In the genomic region with DNA sequence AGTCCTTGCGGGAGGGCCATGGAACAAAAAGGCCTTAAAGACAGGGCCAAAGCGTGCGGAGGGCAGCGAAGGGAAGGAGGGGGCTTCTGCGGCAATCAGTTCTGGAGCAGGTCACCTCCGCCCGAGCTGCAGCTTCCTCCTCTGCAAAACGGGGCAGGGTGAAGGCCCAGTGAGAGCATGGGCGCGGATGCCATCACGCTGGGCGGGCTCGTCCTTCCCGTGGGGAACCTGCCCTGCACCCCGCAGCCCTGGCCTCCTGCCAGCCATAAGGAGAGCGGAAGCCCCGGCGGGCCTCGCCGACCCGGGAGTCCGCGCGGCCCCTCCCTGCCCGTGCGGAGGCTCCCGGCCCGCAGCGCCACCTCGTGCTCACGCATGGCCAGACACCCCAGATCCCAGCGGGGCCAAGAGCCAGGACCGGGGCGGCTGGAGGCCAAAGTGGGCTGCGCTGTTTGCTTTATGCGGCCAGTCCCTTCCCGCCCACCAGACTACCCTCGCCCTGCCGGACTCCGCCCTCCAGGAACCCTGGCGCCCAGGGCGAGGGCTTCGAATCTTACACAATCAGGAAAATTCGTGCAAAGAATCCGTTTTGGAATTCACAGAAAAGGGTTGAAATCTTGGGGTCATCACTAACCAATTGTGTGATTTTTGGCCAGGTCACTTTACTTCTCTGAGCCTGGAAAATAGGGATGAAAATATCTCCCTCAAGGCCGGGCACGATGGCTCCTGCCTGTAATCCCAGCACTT, we compare ENCODE assay signal across 7 cellular contexts. TPM values are rescaled to one million over a fixed set of nuclear protein-coding genes. Genes with fewer than 3 reads are reported as not detected.
DNase-seq lines count a peak whose midpoint lies in the region; ATAC-seq and TF ChIP-seq lines count a peak whose summit lies in the region.

No MANE protein-coding gene starts in this region.

- H3K4me3 ChIP-seq in epithelial cell of esophagus (ENCODE audit: low read length): no peak overlapping the region

- peak; percentile 72 for ATAC-seq in GM18511 (IDR thresholded peaks at IDR 0.05; ENCODE audit: unreplicated experiment)
- peak; percentile 86 for ATAC-seq in HG03095 (IDR thresholded peaks at IDR 0.05; ENCODE audit: unreplicated experiment)

- TF ChIP-seq CTCF in epithelial cell of esophagus (IDR thresholded peaks at IDR 0.05; ENCODE audit: insufficient read depth, low read depth, low read length, missing control alignments): peak; percentile 65

- DNase-seq in NOMO-1 (lab: John Stamatoyannopoulos, UW; ENCODE audit: unreplicated experiment in 2 of 2): peak; percentile 40 to 70
- DNase-seq in activated CD8-positive, alpha-beta memory T cell treated with anti-CD3 and anti-CD28 coated beads, Interleukin-2, amount 50 U/mL, for 48 hours: peak; percentile 89
- DNase-seq in epithelial cell of esophagus (ENCODE audit: low read depth): peak; percentile 70
- DNase-seq in mucosa of gallbladder (ENCODE audit: low spot score): peak; percentile 81
- peak; percentile 47 to 51 for DNase-seq in stimulated activated CD8-positive, alpha-beta memory T cell treated with anti-CD3 and anti-CD28 coated beads, Interleukin-4, amount 100 ng/mL, for 1 hour (ENCODE audit: low read depth in 2 of 2, low spot score in 1 of 2)

RNA-seq across cellular contexts. Expression of a gene that starts 16.1 kb away (rescaled TPM):
- 35.8 TPM for total RNA-seq in mucosa of gallbladder
